In the genomic region with DNA sequence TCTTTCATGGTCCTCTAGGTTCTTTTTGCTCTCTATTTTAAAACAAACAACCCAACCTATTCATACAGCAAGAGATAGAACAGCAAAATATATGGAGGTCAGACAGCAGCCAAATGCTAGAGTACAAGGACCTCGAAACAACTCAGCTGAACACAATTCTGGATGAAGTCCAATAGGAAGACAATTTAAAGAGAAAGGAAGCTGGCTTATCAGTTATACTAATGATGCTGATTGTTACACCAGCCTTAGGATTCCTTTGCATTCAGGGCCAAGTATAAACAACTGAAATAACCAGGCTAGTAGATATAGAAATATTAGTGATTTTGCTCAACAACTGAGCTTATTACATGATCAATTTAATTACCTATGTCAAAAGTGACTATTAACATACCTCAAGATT, we compare ENCODE assay signal across 13 cellular contexts. TPM values are rescaled to one million over a fixed set of nuclear protein-coding genes. Genes with fewer than 3 reads are reported as not detected.
DNase-seq lines count a peak whose midpoint lies in the region; ATAC-seq and TF ChIP-seq lines count a peak whose summit lies in the region.
"Had no signal": no experiment of that assay in that cellular context is flagged by ENCODE, and none has a peak within 500 bp of the region (broad histone marks: within the 10 kb centered on the region; RNA-seq: fewer than 3 reads in every experiment).

No MANE protein-coding gene starts in this region.

- H3K4me1 ChIP-seq in SK-N-SH (ENCODE audit: control insufficient read depth in 1 of 2, insufficient read depth in 2 of 2, low read depth in 1 of 2, low read length in 1 of 2) (peaks cover 21 to 24% of the 10 kb centered on the region in 2 experiments; a peak in 3 of 4 replicates), upper lobe of left lung (peaks cover 24 to 39% (median 35%) of the 10 kb centered on the region in 4 donors)

- DNase-seq in SK-N-SH (no peak), NCI-H226 (peak; percentile 27), cerebellum (ENCODE audit: low spot score) (peak; percentile 13), neural crest cell (ENCODE audit: low read depth, low spot score) (no peak), NCI-H1694 (lab: John Stamatoyannopoulos, UW) (no peak), upper lobe of left lung (no peak), mucosa of gallbladder (ENCODE audit: low spot score) (no peak)
- DNase-seq: activated naive CD4-positive, alpha-beta T cell treated with anti-CD3 and anti-CD28 coated beads for 36 hours; NCI-H1436 treated with DMSO at 0.1 percent for 48 hours; stimulated activated CD8-positive, alpha-beta memory T cell treated with anti-CD3 and anti-CD28 coated beads, Interleukin-4, amount 100 ng/mL, for 48 hours had no signal

- peak overlapping the region; percentile 91 for H3K4me2 ChIP-seq in SK-N-SH

- 40% methylated on average over 1 of the region's 1 CpG for WGBS in SK-N-SH (ENCODE audit: low lambda C conversion rate)
- 16 to 17% methylated on average over 1 of the region's 1 CpG for WGBS in upper lobe of left lung, 2 donors

- H3K9ac ChIP-seq in SK-N-SH: no peak overlapping the region

- H3K9me2 ChIP-seq in SK-N-SH: no peaks in the 10 kb centered on the region

- CTCF ChIA-PET in SK-N-SH (lab: Yijun Ruan, JAX): interaction anchor here (0.7 to 2.0 kb wide), 4 partner anchors 60 to 336 kb away, joined by 3 to 7 read pairs (median 4); no protein-coding TSS in a partner anchor

- peak overlapping the region; percentile 20 for H3K4me3 Mint-ChIP-seq in neural crest cell

- no peaks in the 10 kb centered on the region for H3K27me3 Mint-ChIP-seq in neural crest cell (ENCODE audit: low read depth)

- TF ChIP-seq EP300 in SK-N-SH (IDR thresholded peaks at IDR 0.05; ENCODE audit: borderline replicate concordance in 1 of 2, low read depth in 1 of 2, low read length in 1 of 2) (no peak), upper lobe of left lung (IDR thresholded peaks at IDR 0.05) (no peak)

- H4K20me1 ChIP-seq in SK-N-SH (ENCODE audit: insufficient read depth): no peaks in the 10 kb centered on the region

- H3K36me3 Mint-ChIP-seq in neural crest cell (ENCODE audit: low read depth): no peaks in the 10 kb centered on the region

- H3K79me2 ChIP-seq in SK-N-SH (ENCODE audit: insufficient read depth): peaks cover 83% of the 10 kb centered on the region

- H3K36me3 ChIP-seq in SK-N-SH (replicated peaks in 1 of 2; ENCODE audit: control insufficient read depth in 1 of 2, insufficient read depth in 2 of 2, low read length in 1 of 2) (peaks cover 0 to 4% of the 10 kb centered on the region in 2 experiments), upper lobe of left lung (no peaks in the 10 kb centered on the region)
- H3K36me3 ChIP-seq: gastroesophageal sphincter, neutrophil had no signal

- no peak for TF ChIP-seq POLR2A in upper lobe of left lung (IDR thresholded peaks at IDR 0.05)

- peaks cover 21% of the 10 kb centered on the region for H3K4me1 Mint-ChIP-seq in neural crest cell

- TF ChIP-seq RAD21 in SK-N-SH (IDR thresholded peaks at IDR 0.05; ENCODE audit: low read length): no peak

- POLR2A ChIA-PET in SK-N-SH (lab: Yijun Ruan, JAX): no interaction called here

- TF ChIP-seq CTCF in SK-N-SH (IDR thresholded peaks at IDR 0.05) (no peak), neural crest cell (conservative IDR thresholded peaks at IDR 0.05) (no peak), upper lobe of left lung (IDR thresholded peaks at IDR 0.05) (no peak)

- H3K9me3 ChIP-seq in SK-N-SH (no peaks in the 10 kb centered on the region), upper lobe of left lung (no peaks in the 10 kb centered on the region)
- H3K9me3 ChIP-seq: gastroesophageal sphincter, neutrophil had no signal

- peaks cover 20% of the 10 kb centered on the region for H3F3A ChIP-seq in SK-N-SH (replicated peaks; ENCODE audit: insufficient read depth)

- H3K27ac ChIP-seq in SK-N-SH (ENCODE audit: low read depth in 2 of 2, low read length in 1 of 2) (no peak overlapping the region), upper lobe of left lung (no peak overlapping the region)

- no peak overlapping the region for H2AFZ ChIP-seq in SK-N-SH (ENCODE audit: low read depth)

- no peak for ATAC-seq in SK-N-SH treated with all-trans-retinoic acid at 6 μM for 48 hours
- no peak for ATAC-seq in upper lobe of left lung (ENCODE audit: low FRiP score in 2 of 2)
- ATAC-seq: gastroesophageal sphincter had no signal

- H3K27ac Mint-ChIP-seq in neural crest cell (ENCODE audit: unreplicated experiment): no peak overlapping the region
- H3K27ac Mint-ChIP-seq: activated naive CD4-positive, alpha-beta T cell treated with anti-CD3 and anti-CD28 coated beads for 36 hours had no signal

- H3K9me3 Mint-ChIP-seq in neural crest cell: no peaks in the 10 kb centered on the region
- H3K9me3 Mint-ChIP-seq: activated naive CD4-positive, alpha-beta T cell treated with anti-CD3 and anti-CD28 coated beads for 36 hours had no signal

- H3K27me3 ChIP-seq in SK-N-SH (ENCODE audit: insufficient read depth) (no peaks in the 10 kb centered on the region), upper lobe of left lung (no peaks in the 10 kb centered on the region)
- H3K27me3 ChIP-seq: gastroesophageal sphincter, neutrophil had no signal

- 0 out of 4 replicates have a peak overlapping the region, but pooled peaks of 1 of the 2 experiments have one; percentile 15 for H3K4me3 ChIP-seq in SK-N-SH (ENCODE audit: low read depth in 2 of 2, low read length in 1 of 2)
- no peak overlapping the region for H3K4me3 ChIP-seq in upper lobe of left lung
- H3K4me3 ChIP-seq: gastroesophageal sphincter had no signal

TF ChIP-seq in SK-N-SH, 30 proteins besides CTCF, POLR2A, EP300 and RAD21:
- TF ChIP-seq EZH2phosphoT487 (IDR thresholded peaks at IDR 0.05; ENCODE audit: borderline replicate concordance, low read depth) (no peak), FOXM1 (IDR thresholded peaks at IDR 0.05; ENCODE audit: low read depth) (no peak), RXRA (IDR thresholded peaks at IDR 0.05; ENCODE audit: borderline replicate concordance, low read depth) (no peak), RCOR1 (IDR thresholded peaks at IDR 0.05; ENCODE audit: low read length) (no peak)
- TF ChIP-seq, protein P1, sequence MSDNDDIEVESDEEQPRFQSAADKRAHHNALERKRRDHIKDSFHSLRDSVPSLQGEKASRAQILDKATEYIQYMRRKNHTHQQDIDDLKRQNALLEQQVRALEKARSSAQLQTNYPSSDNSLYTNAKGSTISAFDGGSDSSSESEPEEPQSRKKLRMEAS (IDR thresholded peaks at IDR 0.05; ENCODE audit: low read depth): no peak

TF ChIP-seq in SK-N-SH treated with all-trans-retinoic acid at 6 μM for 48 hours, 23 proteins besides CTCF, POLR2A, EP300 and RAD21:
- no peak for TF ChIP-seq TOX (CRISPR knock-in tag; IDR thresholded peaks at IDR 0.05; ENCODE audit: borderline replicate concordance)
- TF ChIP-seq ZFP3 (CRISPR knock-in tag; IDR thresholded peaks at IDR 0.05): no peak
- TF ChIP-seq ESRRG (CRISPR knock-in tag; IDR thresholded peaks at IDR 0.05): no peak
- no peak for TF ChIP-seq ARNTL (CRISPR knock-in tag; IDR thresholded peaks at IDR 0.05; ENCODE audit: borderline replicate concordance, low read depth)
- no peak for TF ChIP-seq ZNF565 (CRISPR knock-in tag; conservative IDR thresholded peaks at IDR 0.05; ENCODE audit: low read depth)
- TF ChIP-seq TCF4 (CRISPR knock-in tag; IDR thresholded peaks at IDR 0.05; ENCODE audit: borderline replicate concordance): no peak
- TF ChIP-seq, protein P2, sequence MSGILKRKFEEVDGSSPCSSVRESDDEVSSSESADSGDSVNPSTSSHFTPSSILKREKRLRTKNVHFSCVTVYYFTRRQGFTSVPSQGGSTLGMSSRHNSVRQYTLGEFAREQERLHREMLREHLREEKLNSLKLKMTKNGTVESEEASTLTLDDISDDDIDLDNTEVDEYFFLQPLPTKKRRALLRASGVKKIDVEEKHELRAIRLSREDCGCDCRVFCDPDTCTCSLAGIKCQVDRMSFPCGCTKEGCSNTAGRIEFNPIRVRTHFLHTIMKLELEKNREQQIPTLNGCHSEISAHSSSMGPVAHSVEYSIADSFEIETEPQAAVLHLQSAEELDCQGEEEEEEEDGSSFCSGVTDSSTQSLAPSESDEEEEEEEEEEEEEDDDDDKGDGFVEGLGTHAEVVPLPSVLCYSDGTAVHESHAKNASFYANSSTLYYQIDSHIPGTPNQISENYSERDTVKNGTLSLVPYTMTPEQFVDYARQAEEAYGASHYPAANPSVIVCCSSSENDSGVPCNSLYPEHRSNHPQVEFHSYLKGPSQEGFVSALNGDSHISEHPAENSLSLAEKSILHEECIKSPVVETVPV (CRISPR knock-in tag; IDR thresholded peaks at IDR 0.05): no peak
- no peak for TF ChIP-seq ZNF70 (CRISPR knock-in tag; IDR thresholded peaks at IDR 0.05)

RNA-seq across cellular contexts. Expression of a gene that starts 2.5 kb away (rescaled TPM):
- polyA plus RNA-seq in SK-N-SH (2012; rRNA removed): 8.8 and 10.9 TPM in 2 replicates
- 8.1 and 8.8 TPM in 2 replicates for polyA plus RNA-seq in SK-N-SH (2012; cell fraction: cytosol; rRNA removed)
- polyA plus RNA-seq in SK-N-SH (2012; cell fraction: nucleus; rRNA removed): 12.1 and 17.7 TPM in 2 replicates
- total RNA-seq in cerebellum: 29.9 TPM
- 29.2 and 32.9 TPM in 2 replicates for total RNA-seq in neural crest cell
- total RNA-seq in upper lobe of left lung: 10 to 100 TPM; 55.4 to 82.9 (median 67.8) TPM
- total RNA-seq in mucosa of gallbladder: 24.8 TPM

RNA-seq across cellular contexts. Expression of a gene that starts 13.9 kb away (rescaled TPM):
- 0.05 TPM in 1 of 2 replicates, not detected in the other for polyA plus RNA-seq in SK-N-SH (2012; rRNA removed)
- polyA plus RNA-seq in SK-N-SH (2012; cell fraction: cytosol; rRNA removed): 0.01 and 0.03 TPM in 2 replicates
- polyA plus RNA-seq in SK-N-SH (2012; cell fraction: nucleus; rRNA removed): 0.02 and 0.18 TPM in 2 replicates
- 2.4 TPM for total RNA-seq in cerebellum
- 0.30 and 0.86 TPM in 2 replicates for total RNA-seq in neural crest cell
- 1 to 10 TPM in 3 of 6 donors, under 1 TPM in 3; 0.22 to 7.3 (median 1.0) TPM for total RNA-seq in upper lobe of left lung
- total RNA-seq in mucosa of gallbladder: not detected

Comparison
In these comparisons a context has a peak if more than half of its experiments do, and no peak if none do; other contexts are left out.
1. DNase-seq: peak in NCI-H226 (single experiment) and cerebellum (single experiment); none in SK-N-SH (single experiment), neural crest cell (single experiment), NCI-H1694 (single experiment), upper lobe of left lung (0 of 2) and mucosa of gallbladder (single experiment).